17 cellular contexts compared by ENCODE assay signal in genomic region chr1:71786218-71786617, GRCh38.
A peak's percentile ranks its signal among the peaks of the same experiment; 100 is the strongest.
DNase-seq lines count a peak whose midpoint lies in the region; ATAC-seq lines count a peak whose summit lies in the region.
"Had no signal": no experiment of that assay in that cellular context is flagged by ENCODE, and none has a peak within 500 bp of the region (broad histone marks: within the 10 kb centered on the region; RNA-seq: fewer than 3 reads in every experiment).

No MANE protein-coding gene starts in this region.

- ATAC-seq in Right ventricle myocardium superior (ENCODE audit: poor library complexity) (peak; percentile 87), left cardiac atrium (no peak), right cardiac atrium (peak; percentile 52)
- ATAC-seq: HCT116 had no signal

- H3K4me2 ChIP-seq in BLaER1 treated with 17β-estradiol and CSF1 and Interleukin-3, amounts not matched to agents 10 nM and 100 nM: peak overlapping the region in 8 of 11 experiments; percentile 36 to 62 (median 43); a peak in 14 of 22 replicates

- H4K20me1 ChIP-seq in BLaER1 treated with 17β-estradiol and CSF1 and Interleukin-3, amounts not matched to agents 10 nM and 100 nM: no peaks in the 10 kb centered on the region

- intact Hi-C loops in Right ventricle myocardium superior (cut with DNase I) (no loop called here), left cardiac atrium (cut with DNase I) (no loop called here), right cardiac atrium (cut with DNase I) (no loop called here)

- peaks cover 0 to 9% (median 0%) of the 10 kb centered on the region in 11 experiments; a peak in 3 of 22 replicates for H3K36me3 ChIP-seq in BLaER1 treated with 17β-estradiol and CSF1 and Interleukin-3, amounts not matched to agents 10 nM and 100 nM
- H3K36me3 ChIP-seq: BE2C had no signal

- no peak for DNase-seq in Right ventricle myocardium superior
- no peak for DNase-seq in left cardiac atrium
- no peak for DNase-seq in right cardiac atrium
- no peak for DNase-seq in NCI-H774 (lab: John Stamatoyannopoulos, UW)
- DNase-seq in 8988T: no peak
- DNase-seq: ACHN; BE2C; CD4-positive, alpha-beta memory T cell; DMS153; DMS79 treated with DMSO at 0.1 percent for 48 hours; GF-D8; GOT3; H7; HFFc6 had no signal

- no peak overlapping the region for H3K9ac ChIP-seq in BLaER1 treated with 17β-estradiol and CSF1 and Interleukin-3, amounts not matched to agents 10 nM and 100 nM

- peaks cover under 1 to 75% (median 30%) of the 10 kb centered on the region in 10 experiments; a peak in 19 of 20 replicates for H3K4me1 ChIP-seq in BLaER1 treated with 17β-estradiol and CSF1 and Interleukin-3, amounts not matched to agents 10 nM and 100 nM
- H3K4me1 ChIP-seq in right cardiac atrium (ENCODE audit: control insufficient read depth, insufficient read depth, low read length): peaks cover 2% of the 10 kb centered on the region
- H3K4me1 ChIP-seq: BE2C had no signal

- peak overlapping the region in 5 of 11 experiments; percentile 0 to 37 (median 22); a peak in 5 of 22 replicates for H3K27ac ChIP-seq in BLaER1 treated with 17β-estradiol and CSF1 and Interleukin-3, amounts not matched to agents 10 nM and 100 nM
- no peak overlapping the region for H3K27ac ChIP-seq in right cardiac atrium (ENCODE audit: low read length)
- H3K27ac ChIP-seq: HL-60 had no signal

- no peak overlapping the region; a peak in 2 of 20 replicates for H3K4me3 ChIP-seq in BLaER1 treated with 17β-estradiol and CSF1 and Interleukin-3, amounts not matched to agents 10 nM and 100 nM
- H3K4me3 ChIP-seq in right cardiac atrium (ENCODE audit: low read length): no peak overlapping the region

- 60% methylated on average over 1 of the region's 1 CpG for WGBS in right cardiac atrium

- no peaks in the 10 kb centered on the region for H3K27me3 ChIP-seq in BLaER1 treated with 17β-estradiol and CSF1 and Interleukin-3, amounts not matched to agents 10 nM and 100 nM
- no peaks in the 10 kb centered on the region for H3K27me3 ChIP-seq in right cardiac atrium (ENCODE audit: control insufficient read depth, insufficient read depth)
- H3K27me3 ChIP-seq: BE2C had no signal

- peaks cover 0 to 83% (median 35%) of the 10 kb centered on the region in 11 experiments; a peak in 15 of 22 replicates for H3K9me3 ChIP-seq in BLaER1 treated with 17β-estradiol and CSF1 and Interleukin-3, amounts not matched to agents 10 nM and 100 nM (replicated peaks in 1 of 11)
- no peaks in the 10 kb centered on the region for H3K9me3 ChIP-seq in right cardiac atrium (ENCODE audit: control insufficient read depth, low read length)
- H3K9me3 ChIP-seq: BE2C had no signal

Comparison
In these comparisons a context has a peak if more than half of its experiments do, and no peak if none do; other contexts are left out.
1. ATAC-seq: peak in Right ventricle myocardium superior (single experiment) and right cardiac atrium (2 of 2); none in left cardiac atrium (0 of 2).